In the genomic region with DNA sequence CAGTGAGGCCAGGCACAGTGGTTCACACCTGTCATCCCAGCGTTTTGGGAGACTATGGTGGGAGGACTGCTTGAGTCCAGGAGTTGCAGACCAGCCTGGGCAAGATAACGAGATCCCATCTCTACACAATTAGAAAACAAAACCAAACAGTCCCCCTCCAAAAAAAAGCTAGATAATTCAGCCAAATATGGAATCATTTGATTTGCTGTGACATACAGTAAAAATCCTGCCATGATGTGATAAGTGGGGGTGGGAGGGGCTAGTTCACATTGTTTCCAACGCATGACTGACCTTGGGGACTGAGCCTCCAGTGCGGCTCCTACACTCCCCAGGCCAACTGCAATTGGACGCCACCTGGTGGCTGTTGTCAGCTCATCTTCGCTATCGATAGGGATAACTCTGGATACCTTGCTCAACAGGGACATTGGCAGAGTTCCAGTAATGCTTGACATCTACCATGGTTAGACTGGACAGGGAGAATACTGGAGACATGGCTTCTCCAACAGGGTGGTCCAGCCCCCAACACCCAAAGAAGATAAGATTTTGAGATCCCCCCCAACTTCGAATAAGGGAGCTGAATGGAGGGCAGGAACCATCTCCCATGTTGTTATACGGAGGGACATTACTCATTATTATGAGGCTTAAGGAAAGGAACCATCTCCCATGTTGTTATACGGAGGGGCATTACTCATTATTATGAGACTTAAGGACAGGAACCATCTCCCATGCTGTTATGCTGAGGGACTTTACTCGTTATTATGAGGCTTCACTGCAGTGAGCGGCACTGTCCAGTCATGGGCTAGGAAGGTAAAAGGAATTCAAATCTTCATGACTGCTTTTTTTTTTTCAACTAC, we compare ENCODE assay signal across 8 cellular contexts.
DNase-seq lines count a peak whose midpoint lies in the region; ATAC-seq and TF ChIP-seq lines count a peak whose summit lies in the region.

No MANE protein-coding gene starts in this region.

- H3K27me3 ChIP-seq in vagina = no peaks in the 10 kb centered on the region

- peak; percentile 52 to 82 (median 79) for TF ChIP-seq CTCF in vagina (IDR thresholded peaks at IDR 0.05)

- ATAC-seq in GM21737 (IDR thresholded peaks at IDR 0.05; ENCODE audit: unreplicated experiment) = peak; percentile 1
- peak; percentile 63 for ATAC-seq in activated T-helper 17 cell treated with anti-CD3 and anti-CD28 coated beads, Interleukin-2, amount 50 U/mL, for 72 hours (replicated peaks)

- H3K36me3 ChIP-seq in vagina = no peaks in the 10 kb centered on the region

- DNase-seq in DMS153 treated with DMSO at 0.1 percent for 48 hours (lab: John Stamatoyannopoulos, UW; ENCODE audit: unreplicated experiment) (peak; percentile 40), LHCN-M2 (ENCODE audit: low read depth) (peak; percentile 86), RKO (ENCODE audit: low spot score) (peak; percentile 77), fibroblast of the conjunctiva (ENCODE audit: low read depth) (peak; percentile 65), nucleus accumbens (lab: John Stamatoyannopoulos, UW) (peak in 41 of 56 donors; percentile 4 to 80 (median 40)), vagina (ENCODE audit: extremely low spot score in 2 of 2) (peak in 1 of 2 donors; percentile 86)

- H3K4me3 ChIP-seq in vagina = no peak overlapping the region

- H3K9me3 Mint-ChIP-seq in activated T-helper 17 cell treated with anti-CD3 and anti-CD28 coated beads, Interleukin-2, amount 50 U/mL, for 72 hours = no peaks in the 10 kb centered on the region

- H3K4me3 Mint-ChIP-seq in activated T-helper 17 cell treated with anti-CD3 and anti-CD28 coated beads, Interleukin-2, amount 50 U/mL, for 72 hours = peak overlapping the region; percentile 38

- peaks cover 19% of the 10 kb centered on the region for H3K4me1 Mint-ChIP-seq in activated T-helper 17 cell treated with anti-CD3 and anti-CD28 coated beads, Interleukin-2, amount 50 U/mL, for 72 hours

- H3K4me1 ChIP-seq in vagina = no peaks in the 10 kb centered on the region

- no peaks in the 10 kb centered on the region for H3K27me3 Mint-ChIP-seq in activated T-helper 17 cell treated with anti-CD3 and anti-CD28 coated beads, Interleukin-2, amount 50 U/mL, for 72 hours

- H3K36me3 Mint-ChIP-seq in activated T-helper 17 cell treated with anti-CD3 and anti-CD28 coated beads, Interleukin-2, amount 50 U/mL, for 72 hours (ENCODE audit: low read depth) = no peaks in the 10 kb centered on the region

- H3K27ac Mint-ChIP-seq in activated T-helper 17 cell treated with anti-CD3 and anti-CD28 coated beads, Interleukin-2, amount 50 U/mL, for 72 hours = peak overlapping the region; percentile 29

- no peak overlapping the region for H3K27ac ChIP-seq in vagina

- intact Hi-C loops in vagina (cut with DNase I) = loop anchor here (5.0 kb wide), 1 partner anchor 304 kb away; no protein-coding TSS in a partner anchor

- no peak for TF ChIP-seq POLR2A in vagina (IDR thresholded peaks at IDR 0.05)

- H3K9me3 ChIP-seq in vagina = no peaks in the 10 kb centered on the region
